Comparison of ENCODE assay signal across 4 cellular contexts in the genomic region with DNA sequence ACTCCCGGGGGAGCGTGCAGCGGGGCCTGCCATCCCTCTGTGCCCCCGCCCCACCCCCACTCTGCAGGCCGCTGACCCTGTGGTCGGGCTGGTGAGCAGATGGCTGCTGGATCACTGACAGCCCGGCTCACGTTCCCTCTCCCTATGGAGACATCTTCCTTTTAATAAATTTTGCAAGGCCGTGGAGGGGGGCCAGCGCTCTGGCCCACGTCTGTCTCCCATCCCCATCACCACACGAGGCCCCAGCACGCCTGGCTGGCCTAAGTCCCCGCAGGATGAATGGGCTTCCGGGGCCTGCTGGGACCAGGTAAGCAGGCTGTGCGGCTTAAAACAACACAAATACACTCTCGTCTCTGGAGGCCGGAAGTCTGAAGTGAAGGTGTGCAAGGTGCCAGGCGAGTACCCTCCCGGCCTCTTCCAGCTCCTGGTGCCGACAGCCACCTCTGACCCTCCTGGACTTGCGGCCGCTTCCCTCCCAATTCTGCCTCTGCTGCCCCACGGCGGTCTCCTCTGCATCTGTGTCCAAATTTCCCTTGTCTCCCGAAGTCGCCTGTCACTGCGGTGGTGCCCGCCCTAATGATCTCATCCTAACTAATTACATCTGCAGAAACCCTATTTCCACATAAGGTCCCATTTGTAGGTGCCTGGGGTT.
TF ChIP-seq lines count a peak whose summit lies in the region.

No MANE protein-coding gene starts in this region.

TF ChIP-seq in SK-N-SH, 30 proteins besides CTCF, POLR2A, EP300 and RAD21:
- TF ChIP-seq SMC3 (IDR thresholded peaks at IDR 0.05; ENCODE audit: low read depth, low read length): no peak
- TF ChIP-seq GABPA (IDR thresholded peaks at IDR 0.05; ENCODE audit: low read depth): no peak
- no peak for TF ChIP-seq MXI1 (IDR thresholded peaks at IDR 0.05; ENCODE audit: low read depth, low read length)
- TF ChIP-seq, protein P1, sequence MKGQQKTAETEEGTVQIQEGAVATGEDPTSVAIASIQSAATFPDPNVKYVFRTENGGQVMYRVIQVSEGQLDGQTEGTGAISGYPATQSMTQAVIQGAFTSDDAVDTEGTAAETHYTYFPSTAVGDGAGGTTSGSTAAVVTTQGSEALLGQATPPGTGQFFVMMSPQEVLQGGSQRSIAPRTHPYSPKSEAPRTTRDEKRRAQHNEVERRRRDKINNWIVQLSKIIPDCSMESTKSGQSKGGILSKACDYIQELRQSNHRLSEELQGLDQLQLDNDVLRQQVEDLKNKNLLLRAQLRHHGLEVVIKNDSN (IDR thresholded peaks at IDR 0.05; ENCODE audit: borderline replicate concordance, low read depth): no peak
- no peak for TF ChIP-seq GATA2 (CRISPR knock-in tag; IDR thresholded peaks at IDR 0.05)
- TF ChIP-seq MEF2A (IDR thresholded peaks at IDR 0.05; ENCODE audit: borderline replicate concordance, low read depth): no peak

TF ChIP-seq in SK-N-SH treated with all-trans-retinoic acid at 6 μM for 48 hours, 23 proteins besides CTCF, POLR2A, EP300 and RAD21 (continues in another document):
- TF ChIP-seq ZNF565 (CRISPR knock-in tag; conservative IDR thresholded peaks at IDR 0.05; ENCODE audit: low read depth) (no peak), SNAI2 (CRISPR knock-in tag; IDR thresholded peaks at IDR 0.05) (no peak), PATZ1 (CRISPR knock-in tag; IDR thresholded peaks at IDR 0.05; ENCODE audit: borderline replicate concordance) (no peak), ARNTL (CRISPR knock-in tag; IDR thresholded peaks at IDR 0.05; ENCODE audit: borderline replicate concordance, low read depth) (no peak), ZFP30 (CRISPR knock-in tag; IDR thresholded peaks at IDR 0.05) (no peak), ZNF70 (CRISPR knock-in tag; IDR thresholded peaks at IDR 0.05) (no peak), OSR1 (CRISPR knock-in tag; IDR thresholded peaks at IDR 0.05) (no peak), ZC3H10 (CRISPR knock-in tag; IDR thresholded peaks at IDR 0.05) (no peak), ISL1 (CRISPR knock-in tag; IDR thresholded peaks at IDR 0.05) (no peak), ZFP3 (CRISPR knock-in tag; IDR thresholded peaks at IDR 0.05) (no peak), PPARA (CRISPR knock-in tag; IDR thresholded peaks at IDR 0.05; ENCODE audit: borderline replicate concordance) (no peak)
- TF ChIP-seq, protein P2, sequence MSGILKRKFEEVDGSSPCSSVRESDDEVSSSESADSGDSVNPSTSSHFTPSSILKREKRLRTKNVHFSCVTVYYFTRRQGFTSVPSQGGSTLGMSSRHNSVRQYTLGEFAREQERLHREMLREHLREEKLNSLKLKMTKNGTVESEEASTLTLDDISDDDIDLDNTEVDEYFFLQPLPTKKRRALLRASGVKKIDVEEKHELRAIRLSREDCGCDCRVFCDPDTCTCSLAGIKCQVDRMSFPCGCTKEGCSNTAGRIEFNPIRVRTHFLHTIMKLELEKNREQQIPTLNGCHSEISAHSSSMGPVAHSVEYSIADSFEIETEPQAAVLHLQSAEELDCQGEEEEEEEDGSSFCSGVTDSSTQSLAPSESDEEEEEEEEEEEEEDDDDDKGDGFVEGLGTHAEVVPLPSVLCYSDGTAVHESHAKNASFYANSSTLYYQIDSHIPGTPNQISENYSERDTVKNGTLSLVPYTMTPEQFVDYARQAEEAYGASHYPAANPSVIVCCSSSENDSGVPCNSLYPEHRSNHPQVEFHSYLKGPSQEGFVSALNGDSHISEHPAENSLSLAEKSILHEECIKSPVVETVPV (CRISPR knock-in tag; IDR thresholded peaks at IDR 0.05): no peak

TF ChIP-seq in HepG2, 621 proteins besides CTCF, POLR2A, EP300 and RAD21 (continues in another document):
- TF ChIP-seq HNF4A (CRISPR knock-in tag; IDR thresholded peaks at IDR 0.05): no peak
- TF ChIP-seq LBX2 (CRISPR knock-in tag; IDR thresholded peaks at IDR 0.05; ENCODE audit: borderline replicate concordance): no peak
- peak; percentile 31; the same call in 1 of the 2 replicates for TF ChIP-seq ZNF567 (CRISPR knock-in tag; IDR thresholded peaks at IDR 0.05; ENCODE audit: borderline replicate concordance)
- TF ChIP-seq JARID2 (CRISPR knock-in tag; IDR thresholded peaks at IDR 0.05; ENCODE audit: insufficient replicate concordance): no peak
- TF ChIP-seq HOXA7 (CRISPR knock-in tag; IDR thresholded peaks at IDR 0.05): no peak
- TF ChIP-seq ZNF652 (CRISPR knock-in tag; IDR thresholded peaks at IDR 0.05; ENCODE audit: borderline replicate concordance, low read depth): no peak
- TF ChIP-seq ZFX (CRISPR knock-in tag; IDR thresholded peaks at IDR 0.05; ENCODE audit: low read depth): peak; percentile 79
- TF ChIP-seq, protein P3, sequence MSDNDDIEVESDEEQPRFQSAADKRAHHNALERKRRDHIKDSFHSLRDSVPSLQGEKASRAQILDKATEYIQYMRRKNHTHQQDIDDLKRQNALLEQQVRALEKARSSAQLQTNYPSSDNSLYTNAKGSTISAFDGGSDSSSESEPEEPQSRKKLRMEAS (IDR thresholded peaks at IDR 0.05): peak; percentile 69
- TF ChIP-seq MTF2 (CRISPR knock-in tag; IDR thresholded peaks at IDR 0.05; ENCODE audit: borderline replicate concordance): no peak
- TF ChIP-seq FOXA1 (IDR thresholded peaks at IDR 0.05): no peak
- 0 out of 2 replicates have a peak, but pooled peaks have one; percentile 20 for TF ChIP-seq FOXA1 (CRISPR knock-in tag; IDR thresholded peaks at IDR 0.05)
- TF ChIP-seq, protein P4, sequence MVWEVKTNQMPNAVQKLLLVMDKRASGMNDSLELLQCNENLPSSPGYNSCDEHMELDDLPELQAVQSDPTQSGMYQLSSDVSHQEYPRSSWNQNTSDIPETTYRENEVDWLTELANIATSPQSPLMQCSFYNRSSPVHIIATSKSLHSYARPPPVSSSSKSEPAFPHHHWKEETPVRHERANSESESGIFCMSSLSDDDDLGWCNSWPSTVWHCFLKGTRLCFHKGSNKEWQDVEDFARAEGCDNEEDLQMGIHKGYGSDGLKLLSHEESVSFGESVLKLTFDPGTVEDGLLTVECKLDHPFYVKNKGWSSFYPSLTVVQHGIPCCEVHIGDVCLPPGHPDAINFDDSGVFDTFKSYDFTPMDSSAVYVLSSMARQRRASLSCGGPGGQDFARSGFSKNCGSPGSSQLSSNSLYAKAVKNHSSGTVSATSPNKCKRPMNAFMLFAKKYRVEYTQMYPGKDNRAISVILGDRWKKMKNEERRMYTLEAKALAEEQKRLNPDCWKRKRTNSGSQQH (CRISPR knock-in tag; IDR thresholded peaks at IDR 0.05; ENCODE audit: low read depth): peak; percentile 76
- TF ChIP-seq ZNF230 (CRISPR knock-in tag; IDR thresholded peaks at IDR 0.05): no peak
- peak; percentile 45; the same call in 1 of the 2 replicates for TF ChIP-seq HDAC1 (CRISPR knock-in tag; IDR thresholded peaks at IDR 0.05)
- no peak for TF ChIP-seq YEATS2 (CRISPR knock-in tag; IDR thresholded peaks at IDR 0.05; ENCODE audit: borderline replicate concordance)
- no peak for TF ChIP-seq PCBP1 (IDR thresholded peaks at IDR 0.05; ENCODE audit: borderline replicate concordance, low read depth, low read length)
- TF ChIP-seq NRL (CRISPR knock-in tag; IDR thresholded peaks at IDR 0.05; ENCODE audit: borderline replicate concordance): no peak
- TF ChIP-seq NR2F6 (IDR thresholded peaks at IDR 0.05): peak; percentile 36; the same call in 1 of the 2 replicates
- no peak; the same call in 1 of the 2 replicates for TF ChIP-seq NR2F6 (CRISPR knock-in tag; IDR thresholded peaks at IDR 0.05)
- TF ChIP-seq, protein P5, sequence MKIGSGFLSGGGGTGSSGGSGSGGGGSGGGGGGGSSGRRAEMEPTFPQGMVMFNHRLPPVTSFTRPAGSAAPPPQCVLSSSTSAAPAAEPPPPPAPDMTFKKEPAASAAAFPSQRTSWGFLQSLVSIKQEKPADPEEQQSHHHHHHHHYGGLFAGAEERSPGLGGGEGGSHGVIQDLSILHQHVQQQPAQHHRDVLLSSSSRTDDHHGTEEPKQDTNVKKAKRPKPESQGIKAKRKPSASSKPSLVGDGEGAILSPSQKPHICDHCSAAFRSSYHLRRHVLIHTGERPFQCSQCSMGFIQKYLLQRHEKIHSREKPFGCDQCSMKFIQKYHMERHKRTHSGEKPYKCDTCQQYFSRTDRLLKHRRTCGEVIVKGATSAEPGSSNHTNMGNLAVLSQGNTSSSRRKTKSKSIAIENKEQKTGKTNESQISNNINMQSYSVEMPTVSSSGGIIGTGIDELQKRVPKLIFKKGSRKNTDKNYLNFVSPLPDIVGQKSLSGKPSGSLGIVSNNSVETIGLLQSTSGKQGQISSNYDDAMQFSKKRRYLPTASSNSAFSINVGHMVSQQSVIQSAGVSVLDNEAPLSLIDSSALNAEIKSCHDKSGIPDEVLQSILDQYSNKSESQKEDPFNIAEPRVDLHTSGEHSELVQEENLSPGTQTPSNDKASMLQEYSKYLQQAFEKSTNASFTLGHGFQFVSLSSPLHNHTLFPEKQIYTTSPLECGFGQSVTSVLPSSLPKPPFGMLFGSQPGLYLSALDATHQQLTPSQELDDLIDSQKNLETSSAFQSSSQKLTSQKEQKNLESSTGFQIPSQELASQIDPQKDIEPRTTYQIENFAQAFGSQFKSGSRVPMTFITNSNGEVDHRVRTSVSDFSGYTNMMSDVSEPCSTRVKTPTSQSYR (CRISPR knock-in tag; IDR thresholded peaks at IDR 0.05; ENCODE audit: borderline replicate concordance): peak; percentile 44; the same call in 1 of the 2 replicates
- TF ChIP-seq ZEB1 (IDR thresholded peaks at IDR 0.05; ENCODE audit: insufficient replicate concordance, low read depth): peak; percentile 66

TF ChIP-seq in HEK293T, 16 proteins besides CTCF, POLR2A, EP300 and RAD21:
- TF ChIP-seq SUZ12 (IDR thresholded peaks at IDR 0.05) (no peak), LEF1 (IDR thresholded peaks at IDR 0.05; ENCODE audit: borderline replicate concordance) (no peak), BHLHE40 (IDR thresholded peaks at IDR 0.05; ENCODE audit: borderline replicate concordance) (no peak), CTBP1 (IDR thresholded peaks at IDR 0.05; ENCODE audit: borderline replicate concordance) (no peak), FOXM1 (IDR thresholded peaks at IDR 0.05; ENCODE audit: borderline replicate concordance) (no peak), ARNT (IDR thresholded peaks at IDR 0.05) (no peak), NFRKB (IDR thresholded peaks at IDR 0.05) (no peak), FOXK2 (IDR thresholded peaks at IDR 0.05) (no peak), ZNF384 (IDR thresholded peaks at IDR 0.05) (no peak), L3MBTL2 (conservative IDR thresholded peaks at IDR 0.05) (no peak; the same call in 1 of the 2 replicates), FOXA1 (IDR thresholded peaks at IDR 0.05) (no peak), SP1 (IDR thresholded peaks at IDR 0.05) (no peak), HDGF (IDR thresholded peaks at IDR 0.05; ENCODE audit: borderline replicate concordance) (no peak), ELF4 (IDR thresholded peaks at IDR 0.05) (no peak), TARDBP (IDR thresholded peaks at IDR 0.05) (no peak)
- TF ChIP-seq, protein P6, sequence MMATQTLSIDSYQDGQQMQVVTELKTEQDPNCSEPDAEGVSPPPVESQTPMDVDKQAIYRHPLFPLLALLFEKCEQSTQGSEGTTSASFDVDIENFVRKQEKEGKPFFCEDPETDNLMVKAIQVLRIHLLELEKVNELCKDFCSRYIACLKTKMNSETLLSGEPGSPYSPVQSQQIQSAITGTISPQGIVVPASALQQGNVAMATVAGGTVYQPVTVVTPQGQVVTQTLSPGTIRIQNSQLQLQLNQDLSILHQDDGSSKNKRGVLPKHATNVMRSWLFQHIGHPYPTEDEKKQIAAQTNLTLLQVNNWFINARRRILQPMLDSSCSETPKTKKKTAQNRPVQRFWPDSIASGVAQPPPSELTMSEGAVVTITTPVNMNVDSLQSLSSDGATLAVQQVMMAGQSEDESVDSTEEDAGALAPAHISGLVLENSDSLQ (IDR thresholded peaks at IDR 0.05): no peak
